Comparison of ENCODE assay signal across 17 cellular contexts in the genomic region with DNA sequence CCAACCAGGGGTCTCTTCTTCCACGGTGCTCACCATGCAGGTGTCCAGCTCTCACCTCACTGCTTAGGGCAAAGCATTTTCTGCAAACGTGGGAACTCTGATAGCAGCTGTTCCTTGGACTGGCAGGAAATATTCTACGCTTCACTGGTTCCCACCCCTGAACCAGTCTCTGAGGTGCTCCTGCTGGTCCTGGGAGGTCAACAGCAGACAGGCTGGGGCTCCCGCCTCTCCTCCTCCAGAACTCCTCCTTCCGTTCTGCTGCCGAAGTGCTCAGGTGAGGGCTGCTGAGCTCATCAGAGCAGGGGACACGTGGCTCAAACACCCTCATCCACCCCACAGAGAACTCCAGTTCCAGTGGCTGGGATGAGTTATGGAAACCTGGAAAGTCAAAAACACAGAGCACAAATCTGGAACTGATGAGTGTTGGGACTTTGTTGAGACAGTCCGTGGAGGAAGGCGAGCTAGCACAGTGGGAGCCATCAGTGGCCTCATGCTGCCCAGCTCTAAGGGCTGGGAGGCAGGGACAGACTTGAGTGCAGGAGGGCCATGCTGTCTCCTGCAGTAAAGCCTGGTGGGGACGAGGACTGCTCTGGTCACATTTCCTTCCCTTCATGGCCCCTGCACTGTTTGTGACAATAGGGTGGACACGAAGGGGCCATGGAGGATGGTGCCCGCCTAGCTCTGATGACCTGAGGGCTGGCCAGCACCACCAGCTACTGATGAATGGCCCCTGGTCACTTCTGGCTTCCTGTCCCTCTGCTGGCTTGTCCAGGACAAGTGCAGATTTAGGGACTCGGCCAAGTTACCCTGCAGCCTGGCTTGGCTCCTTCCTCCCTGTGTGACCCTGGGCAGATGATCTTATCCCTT.
A peak's percentile ranks its signal among the peaks of the same experiment; 100 is the strongest.
DNase-seq lines count a peak whose midpoint lies in the region; ATAC-seq and TF ChIP-seq lines count a peak whose summit lies in the region.
"Had no signal": no experiment of that assay in that cellular context is flagged by ENCODE, and none has a peak within 500 bp of the region (broad histone marks: within the 10 kb centered on the region; RNA-seq: fewer than 3 reads in every experiment).

No MANE protein-coding gene starts in this region.

- H3K36me3 ChIP-seq in right atrium auricular region (no peaks in the 10 kb centered on the region), mucosa of descending colon (ENCODE audit: low read depth) (no peaks in the 10 kb centered on the region), vagina (no peaks in the 10 kb centered on the region)
- H3K36me3 ChIP-seq: neural progenitor cell had no signal

- peak; percentile 54 for DNase-seq in right atrium auricular region (ENCODE audit: low spot score)
- no peak for DNase-seq in right cardiac atrium
- no peak for DNase-seq in RWPE1 (ENCODE audit: low spot score)
- peak in 2 of 3 donors; percentile 22 to 48 for DNase-seq in mucosa of descending colon
- DNase-seq in vagina (ENCODE audit: extremely low spot score in 2 of 2), result peak in 1 of 2 donors; percentile 78
- no peak for DNase-seq in NCI-H2081 (lab: John Stamatoyannopoulos, UW)
- no peak for DNase-seq in activated naive CD4-positive, alpha-beta T cell treated with Interleukin-2 at 50 U/mL for 16 hours
- DNase-seq: activated CD4-positive, CD25-positive, alpha-beta regulatory T cell; anterior cingulate cortex; DMS79 treated with DMSO at 0.1 percent for 48 hours; Karpas-422; NCI-H1694; NCI-H524 treated with DMSO at 0.1 percent for 48 hours; T-helper 1 cell had no signal

- POLR2A ChIA-PET in RWPE1 (lab: Yijun Ruan, JAX; ENCODE audit: low non-redundant PET), result no interaction called here

- H3K27ac ChIP-seq in right atrium auricular region, result no peak overlapping the region
- no peak overlapping the region for H3K27ac ChIP-seq in right cardiac atrium (ENCODE audit: low read length)
- peak overlapping the region; percentile 90 for H3K27ac ChIP-seq in RWPE1
- peak overlapping the region; percentile 6 for H3K27ac ChIP-seq in vagina
- H3K27ac ChIP-seq: neural progenitor cell had no signal

- TF ChIP-seq POLR2A in vagina (IDR thresholded peaks at IDR 0.05), result no peak

- 81% methylated on average over 13 of the region's 13 CpGs for WGBS in right cardiac atrium

- H3K4me3 ChIP-seq in right atrium auricular region (no peak overlapping the region), right cardiac atrium (ENCODE audit: low read length) (no peak overlapping the region), mucosa of descending colon (no peak overlapping the region), vagina (no peak overlapping the region)
- H3K4me3 ChIP-seq: lung, neural progenitor cell had no signal

- ATAC-seq in right cardiac atrium (no peak), mucosa of descending colon (peak; percentile 2), HG03432 (IDR thresholded peaks at IDR 0.05; ENCODE audit: unreplicated experiment) (no peak)

- intact Hi-C loops in right cardiac atrium (cut with DNase I), result no loop called here
- intact Hi-C loops in mucosa of descending colon (cut with DNase I, micrococcal nuclease), result no loop called here
- intact Hi-C loops in vagina (cut with DNase I), result no loop called here

- no peaks in the 10 kb centered on the region for H3K27me3 ChIP-seq in right atrium auricular region
- H3K27me3 ChIP-seq in right cardiac atrium (ENCODE audit: control insufficient read depth, insufficient read depth), result no peaks in the 10 kb centered on the region
- no peaks in the 10 kb centered on the region for H3K27me3 ChIP-seq in vagina
- H3K27me3 ChIP-seq: neural progenitor cell had no signal

- CTCF ChIA-PET in RWPE1 (lab: Yijun Ruan, JAX), result interaction anchor here (1.5 kb wide), 1 partner anchor 24 kb away, joined by 3 read pairs; no protein-coding TSS in a partner anchor

- H3K4me1 ChIP-seq in right atrium auricular region, result peaks cover 0 to 4% of the 10 kb centered on the region in 2 donors
- H3K4me1 ChIP-seq in right cardiac atrium (ENCODE audit: control insufficient read depth, insufficient read depth, low read length), result no peaks in the 10 kb centered on the region
- H3K4me1 ChIP-seq in mucosa of descending colon (ENCODE audit: low read depth), result peaks cover 27% of the 10 kb centered on the region
- peaks cover 14% of the 10 kb centered on the region for H3K4me1 ChIP-seq in vagina
- H3K4me1 ChIP-seq: neural progenitor cell had no signal

- H3K9me3 ChIP-seq in right atrium auricular region, result no peaks in the 10 kb centered on the region
- H3K9me3 ChIP-seq in right cardiac atrium (ENCODE audit: control insufficient read depth, low read length), result no peaks in the 10 kb centered on the region
- no peaks in the 10 kb centered on the region for H3K9me3 ChIP-seq in mucosa of descending colon
- H3K9me3 ChIP-seq in vagina, result no peaks in the 10 kb centered on the region

- no peak for TF ChIP-seq CTCF in right atrium auricular region (IDR thresholded peaks at IDR 0.05)
- no peak for TF ChIP-seq CTCF in RWPE1 (conservative IDR thresholded peaks at IDR 0.05; ENCODE audit: low read depth)
- TF ChIP-seq CTCF in mucosa of descending colon (IDR thresholded peaks at IDR 0.05), result no peak
- no peak for TF ChIP-seq CTCF in vagina (IDR thresholded peaks at IDR 0.05)

Comparison
In these comparisons a context has a peak if more than half of its experiments do, and no peak if none do; other contexts are left out.
1. DNase-seq: peak in right atrium auricular region (single experiment) and mucosa of descending colon (2 of 3); none in right cardiac atrium (0 of 3), RWPE1 (single experiment), NCI-H2081 (0 of 2) and activated naive CD4-positive, alpha-beta T cell treated with Interleukin-2 at 50 U/mL for 16 hours (single experiment).
2. H3K27ac ChIP-seq: peak in RWPE1 (single experiment) and vagina (single experiment); none in right atrium auricular region (0 of 2) and right cardiac atrium (single experiment).